Comparison of ENCODE assay signal across 8 cellular contexts in genomic region chr10:48306870-48307531, GRCh38. TPM values are rescaled to one million over a fixed set of nuclear protein-coding genes. Genes with fewer than 3 reads are reported as not detected.
DNase-seq lines count a peak whose midpoint lies in the region; ATAC-seq and TF ChIP-seq lines count a peak whose summit lies in the region.

No MANE protein-coding gene starts in this region.

- TF ChIP-seq EP300 in suprapubic skin (IDR thresholded peaks at IDR 0.05), result no peak

- TF ChIP-seq CTCF in 22Rv1 (IDR thresholded peaks at IDR 0.05) (no peak), GM13976 (IDR thresholded peaks at IDR 0.05; ENCODE audit: borderline replicate concordance, control extremely low read depth, extremely low read depth, insufficient read depth, missing control alignments) (no peak), fibroblast of mammary gland (conservative IDR thresholded peaks at IDR 0.05; ENCODE audit: control insufficient read depth, insufficient read depth, low read depth, low read length) (no peak), suprapubic skin (IDR thresholded peaks at IDR 0.05) (no peak)

- H3K27ac ChIP-seq in 22Rv1, result peak overlapping the region; percentile 84
- H3K27ac ChIP-seq in suprapubic skin, result peak overlapping the region; percentile 97

- H3K4me3 ChIP-seq in fibroblast of mammary gland (ENCODE audit: control insufficient read depth, low read depth, low read length) (peak overlapping the region; percentile 71), neuron (ENCODE audit: low read length) (peak overlapping the region; percentile 83), suprapubic skin (peak overlapping the region; percentile 97)

- H3K4me1 ChIP-seq in neuron (ENCODE audit: insufficient read depth, low read length) (no peaks in the 10 kb centered on the region), suprapubic skin (peaks cover 26% of the 10 kb centered on the region)

- no peaks in the 10 kb centered on the region for H3K27me3 ChIP-seq in neuron (ENCODE audit: insufficient read depth, low read length)
- no peaks in the 10 kb centered on the region for H3K27me3 ChIP-seq in suprapubic skin

- TF ChIP-seq POLR2A in suprapubic skin (IDR thresholded peaks at IDR 0.05), result no peak

- H3K36me3 ChIP-seq in neuron (ENCODE audit: insufficient read depth, low read length) (peaks cover 2% of the 10 kb centered on the region), suprapubic skin (no peaks in the 10 kb centered on the region)

- ATAC-seq in HG02938 (IDR thresholded peaks at IDR 0.05; ENCODE audit: unreplicated experiment), result peak; percentile 32

- DNase-seq in GM13976 (ENCODE audit: low spot score), result peak; percentile 70
- peak; percentile 66 for DNase-seq in NCI-H748 (lab: John Stamatoyannopoulos, UW; ENCODE audit: unreplicated experiment)
- peak; percentile 62 for DNase-seq in activated T-helper 1 cell treated with Interleukin-2 at 50 U/mL for 16 hours (ENCODE audit: low read depth)
- peak; percentile 14 for DNase-seq in fibroblast of mammary gland (ENCODE audit: low read depth)
- peak in 1 of 2 donors; percentile 83 for DNase-seq in suprapubic skin (ENCODE audit: low spot score in 2 of 2)

- H2AFZ ChIP-seq in neuron (ENCODE audit: low read depth, low read length), result peak overlapping the region; percentile 88

- no peaks in the 10 kb centered on the region for H3K9me3 ChIP-seq in neuron (ENCODE audit: low read length)
- no peaks in the 10 kb centered on the region for H3K9me3 ChIP-seq in suprapubic skin

- 2% methylated on average over 19 of the region's 66 CpGs for WGBS in suprapubic skin

- in situ Hi-C loops in GM13976 (cut with MboI; ENCODE audit: low sequenced_read_pairs, unreplicated experiment), result no loop called here

RNA-seq across cellular contexts. Expression of gene MAPK8, which starts 0.5 kb away (rescaled TPM):
- 10 to 100 TPM; 35.3 to 61.9 (median 42.5) TPM for total RNA-seq in suprapubic skin

RNA-seq across cellular contexts. Expression of gene FRMPD2, which starts 32.5 kb away (rescaled TPM):
- under 1 TPM in 1 of 4 donors, not detected in 3; 0.72 TPM for total RNA-seq in suprapubic skin
